ENCODE assay signal across 8 cellular contexts in the genomic region with DNA sequence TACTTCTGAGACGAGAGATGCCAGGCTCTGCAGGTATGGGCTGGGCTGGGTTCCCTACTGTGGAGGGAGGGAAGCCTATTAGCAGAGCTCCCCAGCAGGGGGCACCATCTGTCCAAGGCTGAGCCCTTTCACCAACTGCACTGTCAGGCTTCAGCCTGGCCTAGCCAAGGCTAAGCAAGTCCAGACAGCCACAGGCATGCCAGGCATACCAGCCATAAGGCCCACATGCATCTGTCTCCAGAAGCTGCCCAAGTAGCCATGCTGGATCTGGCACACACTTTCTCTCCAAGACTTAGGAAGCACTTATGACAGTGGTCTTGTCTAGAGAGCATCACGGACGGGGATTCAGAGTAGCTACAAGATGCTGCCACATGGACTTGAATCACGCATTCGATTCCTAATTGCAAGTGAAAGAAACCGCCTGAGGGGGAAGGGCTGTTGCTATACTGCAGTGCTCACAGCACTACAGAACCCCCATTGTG. TPM values are rescaled to one million over a fixed set of nuclear protein-coding genes. Genes with fewer than 3 reads are reported as not detected.
A peak's percentile ranks its signal among the peaks of the same experiment; 100 is the strongest.
DNase-seq lines count a peak whose midpoint lies in the region; ATAC-seq and TF ChIP-seq lines count a peak whose summit lies in the region.

No MANE protein-coding gene starts in this region.

- H3K9ac ChIP-seq in colonic mucosa (ENCODE audit: low read depth in 2 of 2, low read length in 2 of 2), result no peak overlapping the region
- H3K9ac ChIP-seq in liver (ENCODE audit: low read depth in 1 of 2, low read length in 2 of 2), result no peak overlapping the region

- H3K9me3 ChIP-seq in colonic mucosa (no peaks in the 10 kb centered on the region), liver (ENCODE audit: control insufficient read depth in 4 of 4, low read length in 3 of 4) (no peaks in the 10 kb centered on the region)

- H3K4me1 ChIP-seq in colonic mucosa, result no peaks in the 10 kb centered on the region
- H3K4me1 ChIP-seq in liver (ENCODE audit: control insufficient read depth in 4 of 4, insufficient read depth in 4 of 4, low read length in 3 of 4), result peaks cover 15 to 66% (median 57%) of the 10 kb centered on the region in 4 donors

- H3K27me3 ChIP-seq in colonic mucosa, result no peaks in the 10 kb centered on the region
- H3K27me3 ChIP-seq in liver (ENCODE audit: control insufficient read depth in 4 of 4, insufficient read depth in 4 of 4, low read length in 3 of 4), result no peaks in the 10 kb centered on the region

- 79% methylated on average over 6 of the region's 6 CpGs for WGBS in liver

- DNase-seq in NOMO-1 (lab: John Stamatoyannopoulos, UW; ENCODE audit: unreplicated experiment in 2 of 2), result peak; percentile 54 to 73
- DNase-seq in NOMO-1 treated with dmso at 0.1 percent for 144 hours (lab: John Stamatoyannopoulos, UW; ENCODE audit: unreplicated experiment), result no peak
- peak; percentile 27 for DNase-seq in NCI-H345 (lab: John Stamatoyannopoulos, UW)
- peak; percentile 74 to 81 for DNase-seq in activated CD4-positive, alpha-beta T cell treated with anti-CD3 and anti-CD28 coated beads for 4 hours
- peak; percentile 84 for DNase-seq in colonic mucosa
- DNase-seq in stimulated activated CD4-positive, alpha-beta T cell treated with anti-CD3 and anti-CD28 coated beads, TNF-alpha, amount 100 ng/mL, for 48 hours (ENCODE audit: low read depth in 3 of 3), result peak; percentile 41 to 77 (median 59)

- peak; percentile 67 for ATAC-seq in HG03025 (IDR thresholded peaks at IDR 0.05; ENCODE audit: low FRiP score, unreplicated experiment)

- TF ChIP-seq CTCF in colonic mucosa (IDR thresholded peaks at IDR 0.05), result peak; percentile 64
- peak; percentile 85 for TF ChIP-seq CTCF in liver (IDR thresholded peaks at IDR 0.05; ENCODE audit: low read depth, low read length, missing input control)

- peak; percentile 98 for TF ChIP-seq RAD21 in liver (IDR thresholded peaks at IDR 0.05)

- intact Hi-C loops in colonic mucosa (cut with DNase I), result loop anchor here (5.0 to 10.0 kb wide), 3 partner anchors 230 to 510 kb away; no protein-coding TSS in a partner anchor

- H3K27ac ChIP-seq in colonic mucosa (no peak overlapping the region), liver (ENCODE audit: low read depth in 1 of 2, low read length in 2 of 2) (peak overlapping the region in 1 of 2 donors; percentile 64)

- no peaks in the 10 kb centered on the region for H3K36me3 ChIP-seq in colonic mucosa
- peaks cover 0 to 4% (median 0%) of the 10 kb centered on the region in 4 donors for H3K36me3 ChIP-seq in liver (ENCODE audit: control insufficient read depth in 4 of 4, insufficient read depth in 3 of 4, low read depth in 1 of 4, low read length in 3 of 4)

- H3K4me3 ChIP-seq in colonic mucosa (no peak overlapping the region), liver (ENCODE audit: low read depth in 1 of 3, low read length in 3 of 3) (no peak overlapping the region)

TF ChIP-seq in liver, 16 proteins besides CTCF, POLR2A, EP300 and RAD21:
- TF ChIP-seq SP1 (IDR thresholded peaks at IDR 0.05) (no peak), FOXA1 (IDR thresholded peaks at IDR 0.05) (no peak), JUND (IDR thresholded peaks at IDR 0.05) (no peak), HNF4A (conservative IDR thresholded peaks at IDR 0.05) (no peak), EGR1 (IDR thresholded peaks at IDR 0.05; ENCODE audit: low read depth in 2 of 2) (no peak), RXRA (IDR thresholded peaks at IDR 0.05) (no peak), NR2F2 (IDR thresholded peaks at IDR 0.05) (no peak), YY1 (IDR thresholded peaks at IDR 0.05) (no peak), GABPA (IDR thresholded peaks at IDR 0.05 in 1 of 2, conservative IDR thresholded peaks at IDR 0.05 in 1 of 2) (no peak), FOXA2 (IDR thresholded peaks at IDR 0.05) (no peak), TAF1 (conservative IDR thresholded peaks at IDR 0.05) (no peak), HNF4G (IDR thresholded peaks at IDR 0.05) (no peak)
- TF ChIP-seq, protein P1, sequence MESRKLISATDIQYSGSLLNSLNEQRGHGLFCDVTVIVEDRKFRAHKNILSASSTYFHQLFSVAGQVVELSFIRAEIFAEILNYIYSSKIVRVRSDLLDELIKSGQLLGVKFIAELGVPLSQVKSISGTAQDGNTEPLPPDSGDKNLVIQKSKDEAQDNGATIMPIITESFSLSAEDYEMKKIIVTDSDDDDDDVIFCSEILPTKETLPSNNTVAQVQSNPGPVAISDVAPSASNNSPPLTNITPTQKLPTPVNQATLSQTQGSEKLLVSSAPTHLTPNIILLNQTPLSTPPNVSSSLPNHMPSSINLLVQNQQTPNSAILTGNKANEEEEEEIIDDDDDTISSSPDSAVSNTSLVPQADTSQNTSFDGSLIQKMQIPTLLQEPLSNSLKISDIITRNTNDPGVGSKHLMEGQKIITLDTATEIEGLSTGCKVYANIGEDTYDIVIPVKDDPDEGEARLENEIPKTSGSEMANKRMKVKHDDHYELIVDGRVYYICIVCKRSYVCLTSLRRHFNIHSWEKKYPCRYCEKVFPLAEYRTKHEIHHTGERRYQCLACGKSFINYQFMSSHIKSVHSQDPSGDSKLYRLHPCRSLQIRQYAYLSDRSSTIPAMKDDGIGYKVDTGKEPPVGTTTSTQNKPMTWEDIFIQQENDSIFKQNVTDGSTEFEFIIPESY (IDR thresholded peaks at IDR 0.05), result no peak
- TF ChIP-seq, protein P2, sequence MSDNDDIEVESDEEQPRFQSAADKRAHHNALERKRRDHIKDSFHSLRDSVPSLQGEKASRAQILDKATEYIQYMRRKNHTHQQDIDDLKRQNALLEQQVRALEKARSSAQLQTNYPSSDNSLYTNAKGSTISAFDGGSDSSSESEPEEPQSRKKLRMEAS (IDR thresholded peaks at IDR 0.05), result no peak
- TF ChIP-seq, protein P3, sequence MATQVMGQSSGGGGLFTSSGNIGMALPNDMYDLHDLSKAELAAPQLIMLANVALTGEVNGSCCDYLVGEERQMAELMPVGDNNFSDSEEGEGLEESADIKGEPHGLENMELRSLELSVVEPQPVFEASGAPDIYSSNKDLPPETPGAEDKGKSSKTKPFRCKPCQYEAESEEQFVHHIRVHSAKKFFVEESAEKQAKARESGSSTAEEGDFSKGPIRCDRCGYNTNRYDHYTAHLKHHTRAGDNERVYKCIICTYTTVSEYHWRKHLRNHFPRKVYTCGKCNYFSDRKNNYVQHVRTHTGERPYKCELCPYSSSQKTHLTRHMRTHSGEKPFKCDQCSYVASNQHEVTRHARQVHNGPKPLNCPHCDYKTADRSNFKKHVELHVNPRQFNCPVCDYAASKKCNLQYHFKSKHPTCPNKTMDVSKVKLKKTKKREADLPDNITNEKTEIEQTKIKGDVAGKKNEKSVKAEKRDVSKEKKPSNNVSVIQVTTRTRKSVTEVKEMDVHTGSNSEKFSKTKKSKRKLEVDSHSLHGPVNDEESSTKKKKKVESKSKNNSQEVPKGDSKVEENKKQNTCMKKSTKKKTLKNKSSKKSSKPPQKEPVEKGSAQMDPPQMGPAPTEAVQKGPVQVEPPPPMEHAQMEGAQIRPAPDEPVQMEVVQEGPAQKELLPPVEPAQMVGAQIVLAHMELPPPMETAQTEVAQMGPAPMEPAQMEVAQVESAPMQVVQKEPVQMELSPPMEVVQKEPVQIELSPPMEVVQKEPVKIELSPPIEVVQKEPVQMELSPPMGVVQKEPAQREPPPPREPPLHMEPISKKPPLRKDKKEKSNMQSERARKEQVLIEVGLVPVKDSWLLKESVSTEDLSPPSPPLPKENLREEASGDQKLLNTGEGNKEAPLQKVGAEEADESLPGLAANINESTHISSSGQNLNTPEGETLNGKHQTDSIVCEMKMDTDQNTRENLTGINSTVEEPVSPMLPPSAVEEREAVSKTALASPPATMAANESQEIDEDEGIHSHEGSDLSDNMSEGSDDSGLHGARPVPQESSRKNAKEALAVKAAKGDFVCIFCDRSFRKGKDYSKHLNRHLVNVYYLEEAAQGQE (IDR thresholded peaks at IDR 0.05), result no peak
- TF ChIP-seq, protein P4, sequence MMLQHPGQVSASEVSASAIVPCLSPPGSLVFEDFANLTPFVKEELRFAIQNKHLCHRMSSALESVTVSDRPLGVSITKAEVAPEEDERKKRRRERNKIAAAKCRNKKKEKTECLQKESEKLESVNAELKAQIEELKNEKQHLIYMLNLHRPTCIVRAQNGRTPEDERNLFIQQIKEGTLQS (IDR thresholded peaks at IDR 0.05), result no peak

RNA-seq across cellular contexts. Expression of a gene that starts 28.3 kb away (rescaled TPM):
- total RNA-seq in colonic mucosa, result 10 to 100 TPM; 16.1 to 48.2 TPM
- 10 to 100 TPM; 13.9 to 23.1 TPM for total RNA-seq in liver
- polyA plus RNA-seq in liver, result 10 to 100 TPM; 13.3 to 13.9 TPM

RNA-seq across cellular contexts. Expression of a gene that starts 43.0 kb away (rescaled TPM):
- total RNA-seq in colonic mucosa (100 to 1,000 TPM; 184 to 250 TPM), liver (100 to 1,000 TPM in 1 of 2 donors, 10 to 100 TPM in 1; 80.4 to 295 TPM)
- 100 to 1,000 TPM in 1 of 2 donors, 10 to 100 TPM in 1; 90.8 to 203 TPM for polyA plus RNA-seq in liver

RNA-seq across cellular contexts. Expression of a gene that starts 58.0 kb away (rescaled TPM):
- total RNA-seq in colonic mucosa (10 to 100 TPM in 1 of 2 donors, 1 to 10 TPM in 1; 8.6 to 16.6 TPM), liver (10 to 100 TPM in 1 of 2 donors, 1 to 10 TPM in 1; 8.4 to 11.6 TPM)
- polyA plus RNA-seq in liver, result 10 to 100 TPM in 1 of 2 donors, 1 to 10 TPM in 1; 9.7 to 13.1 TPM
